17 cellular contexts compared by ENCODE assay signal in the genomic region with DNA sequence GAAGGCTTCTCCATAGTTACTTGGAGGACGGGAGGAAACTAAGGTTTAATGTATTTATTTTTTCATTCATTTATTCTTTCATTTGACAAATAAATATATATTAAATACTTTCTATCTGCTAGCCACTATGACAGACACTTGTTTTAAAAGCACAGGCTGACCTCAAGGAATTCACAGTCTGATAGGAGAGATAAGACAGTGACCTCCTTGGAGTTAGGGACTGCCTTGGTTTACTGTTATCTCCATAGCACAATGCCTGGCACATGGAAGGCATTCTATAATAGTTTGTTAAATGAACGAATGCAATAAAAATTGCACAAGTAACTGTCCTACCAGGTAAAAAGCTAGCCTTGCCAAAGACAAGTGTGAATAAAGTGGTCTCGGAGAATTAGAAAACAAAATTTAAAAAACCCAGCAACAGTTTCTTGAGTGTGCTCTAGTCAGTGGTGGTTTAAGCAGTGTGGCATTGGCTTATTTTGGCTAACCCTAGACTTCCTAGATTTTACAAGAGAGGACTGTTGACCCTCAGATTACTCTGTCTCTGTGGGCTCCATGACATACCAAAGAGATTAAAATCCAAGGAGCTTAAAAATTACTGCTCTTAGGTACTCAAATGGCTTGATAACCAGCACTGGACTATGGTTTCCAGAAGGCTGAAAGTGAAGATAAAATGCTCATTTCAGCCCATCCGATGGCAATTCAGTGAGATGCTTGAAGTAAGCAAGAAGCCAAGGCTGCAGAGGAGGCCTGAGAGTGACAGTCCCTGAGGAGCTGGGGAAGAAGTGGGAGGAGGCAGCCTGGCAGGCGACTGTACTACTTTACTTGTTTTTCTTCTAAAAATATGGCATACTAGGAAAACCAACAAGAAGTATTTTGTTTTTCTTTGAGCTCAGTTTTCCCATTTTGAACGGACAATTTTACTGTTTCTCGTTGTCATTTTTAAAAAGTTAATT. TPM values are rescaled to one million over a fixed set of nuclear protein-coding genes. Genes with fewer than 3 reads are reported as not detected.
A peak's percentile ranks its signal among the peaks of the same experiment; 100 is the strongest.
DNase-seq lines count a peak whose midpoint lies in the region; ATAC-seq and TF ChIP-seq lines count a peak whose summit lies in the region.
"Had no signal": no experiment of that assay in that cellular context is flagged by ENCODE, and none has a peak within 500 bp of the region (broad histone marks: within the 10 kb centered on the region; RNA-seq: fewer than 3 reads in every experiment).

No MANE protein-coding gene starts in this region.

- peaks cover 2% of the 10 kb centered on the region for H3K4me1 Mint-ChIP-seq in glutamatergic neuron (ENCODE audit: low read depth, unreplicated experiment)
- H3K4me1 Mint-ChIP-seq in T-helper 2 cell treated with Interferon-gamma antibody and Interleukin-4, amounts not matched to agents 5 μg/mL and 100 μg/mL, for 36 hours (ENCODE audit: low read depth) = no peaks in the 10 kb centered on the region
- H3K4me1 Mint-ChIP-seq: CD8-positive, alpha-beta memory T cell; IgD-negative memory B cell had no signal

- intact Hi-C loops in right cardiac atrium (cut with DNase I) = no loop called here
- intact Hi-C loops in left ventricle myocardium superior (cut with micrococcal nuclease) = no loop called here

- no peaks in the 10 kb centered on the region for H3K36me3 Mint-ChIP-seq in glutamatergic neuron (ENCODE audit: unreplicated experiment)
- no peaks in the 10 kb centered on the region for H3K36me3 Mint-ChIP-seq in T-helper 2 cell treated with Interferon-gamma antibody and Interleukin-4, amounts not matched to agents 5 μg/mL and 100 μg/mL, for 36 hours (ENCODE audit: low read depth)
- H3K36me3 Mint-ChIP-seq: CD8-positive, alpha-beta memory T cell had no signal

- H3K4me3 Mint-ChIP-seq in glutamatergic neuron (ENCODE audit: unreplicated experiment) = no peak overlapping the region
- H3K4me3 Mint-ChIP-seq in T-helper 2 cell treated with Interferon-gamma antibody and Interleukin-4, amounts not matched to agents 5 μg/mL and 100 μg/mL, for 36 hours = no peak overlapping the region
- H3K4me3 Mint-ChIP-seq: CD8-positive, alpha-beta memory T cell; IgD-negative memory B cell had no signal

- no peaks in the 10 kb centered on the region for H3K9me3 Mint-ChIP-seq in glutamatergic neuron (ENCODE audit: unreplicated experiment)
- H3K9me3 Mint-ChIP-seq in T-helper 2 cell treated with Interferon-gamma antibody and Interleukin-4, amounts not matched to agents 5 μg/mL and 100 μg/mL, for 36 hours = no peaks in the 10 kb centered on the region

- H3K27ac Mint-ChIP-seq in glutamatergic neuron (ENCODE audit: unreplicated experiment) = no peak overlapping the region
- H3K27ac Mint-ChIP-seq in T-helper 2 cell treated with Interferon-gamma antibody and Interleukin-4, amounts not matched to agents 5 μg/mL and 100 μg/mL, for 36 hours = no peak overlapping the region
- H3K27ac Mint-ChIP-seq: CD8-positive, alpha-beta memory T cell; IgD-negative memory B cell had no signal

- ATAC-seq in right cardiac atrium (no peak), left ventricle myocardium superior (no peak), HG03442 (IDR thresholded peaks at IDR 0.05; ENCODE audit: unreplicated experiment) (no peak), GM19035 (IDR thresholded peaks at IDR 0.05; ENCODE audit: unreplicated experiment) (no peak), HG02623 (IDR thresholded peaks at IDR 0.05; ENCODE audit: unreplicated experiment) (no peak)

- H3K27me3 ChIP-seq in right cardiac atrium (ENCODE audit: control insufficient read depth, insufficient read depth) = no peaks in the 10 kb centered on the region
- H3K27me3 ChIP-seq: SJCRH30 had no signal

- TF ChIP-seq CTCF in glutamatergic neuron (IDR thresholded peaks at IDR 0.05; ENCODE audit: partially characterized antibody, unreplicated experiment) = no peak

- no peaks in the 10 kb centered on the region for H3K9me3 ChIP-seq in right cardiac atrium (ENCODE audit: control insufficient read depth, low read length)
- H3K9me3 ChIP-seq: SJCRH30 had no signal

- WGBS in right cardiac atrium = 69% methylated on average over 7 of the region's 7 CpGs

- no peak overlapping the region for H3K27ac ChIP-seq in right cardiac atrium (ENCODE audit: low read length)
- H3K27ac ChIP-seq: C4-2B, SJCRH30 had no signal

- H3K27me3 Mint-ChIP-seq in glutamatergic neuron (ENCODE audit: unreplicated experiment) = no peaks in the 10 kb centered on the region
- H3K27me3 Mint-ChIP-seq in T-helper 2 cell treated with Interferon-gamma antibody and Interleukin-4, amounts not matched to agents 5 μg/mL and 100 μg/mL, for 36 hours (ENCODE audit: low read depth) = peaks cover 4% of the 10 kb centered on the region

- peaks cover 2% of the 10 kb centered on the region for H3K4me1 ChIP-seq in right cardiac atrium (ENCODE audit: control insufficient read depth, insufficient read depth, low read length)

- H3K4me3 ChIP-seq in right cardiac atrium (ENCODE audit: low read length) = no peak overlapping the region
- H3K4me3 ChIP-seq: SJCRH30 had no signal

- peak in 2 of 3 donors; percentile 10 to 54 for DNase-seq in right cardiac atrium
- DNase-seq in left ventricle myocardium superior = no peak
- peak; percentile 18 for DNase-seq in glutamatergic neuron
- DNase-seq in occipital lobe (lab: John Stamatoyannopoulos, UW) = peak; percentile 10
- DNase-seq in T-helper 2 cell treated with Interferon-gamma antibody and Interleukin-4, amounts not matched to agents 5 μg/mL and 100 μg/mL, for 36 hours (ENCODE audit: low spot score) = no peak
- DNase-seq: CD8-positive, alpha-beta memory T cell had no signal

RNA-seq across cellular contexts. Expression of a gene that starts 9.6 kb away (rescaled TPM):
- total RNA-seq in right cardiac atrium (not detected), left ventricle myocardium superior (not detected), glutamatergic neuron (ENCODE audit: unreplicated experiment) (not detected), occipital lobe (0.62 TPM)
- not detected for polyA plus RNA-seq in right cardiac atrium
- total RNA-seq: Calu3; CD8-positive, alpha-beta memory T cell; G401; OCI-LY7 had no signal
- polyA plus RNA-seq: CD8-positive, alpha-beta memory T cell; IgD-negative memory B cell had no signal

RNA-seq across cellular contexts. Expression of a gene that starts 35.9 kb away (rescaled TPM):
- total RNA-seq in right cardiac atrium (not detected), left ventricle myocardium superior (not detected), glutamatergic neuron (ENCODE audit: unreplicated experiment) (not detected), occipital lobe (not detected)
- polyA plus RNA-seq in right cardiac atrium = not detected
- total RNA-seq: A172; Calu3; CD8-positive, alpha-beta memory T cell; G401; OCI-LY7; SJCRH30 had no signal
- polyA plus RNA-seq: CD8-positive, alpha-beta memory T cell; IgD-negative memory B cell had no signal

RNA-seq across cellular contexts. Expression of a gene that starts 41.6 kb away (rescaled TPM):
- 1 to 10 TPM in 1 of 4 donors, not detected in 3; 9.6 TPM for total RNA-seq in right cardiac atrium
- 0.81 TPM for polyA plus RNA-seq in right cardiac atrium
- total RNA-seq in left ventricle myocardium superior = not detected
- total RNA-seq in glutamatergic neuron (ENCODE audit: unreplicated experiment) = not detected
- 14.2 TPM for total RNA-seq in occipital lobe
- total RNA-seq: A172; Calu3; CD8-positive, alpha-beta memory T cell; G401; M059J; OCI-LY7; SJCRH30 had no signal
- polyA plus RNA-seq: CD8-positive, alpha-beta memory T cell; IgD-negative memory B cell had no signal

Comparison
In these comparisons a context has a peak if more than half of its experiments do, and no peak if none do; other contexts are left out.
1. DNase-seq: peak in right cardiac atrium (2 of 3), glutamatergic neuron (single experiment) and occipital lobe (single experiment); none in left ventricle myocardium superior (single experiment) and T-helper 2 cell treated with Interferon-gamma antibody and Interleukin-4, amounts not matched to agents 5 μg/mL and 100 μg/mL, for 36 hours (single experiment).